14 cellular contexts compared by ENCODE assay signal in genomic region chr14:83828406-83828805, GRCh38.
DNase-seq lines count a peak whose midpoint lies in the region; ATAC-seq and TF ChIP-seq lines count a peak whose summit lies in the region.
"Had no signal": no experiment of that assay in that cellular context is flagged by ENCODE, and none has a peak within 500 bp of the region (broad histone marks: within the 10 kb centered on the region; RNA-seq: fewer than 3 reads in every experiment).

No MANE protein-coding gene starts in this region.

- BruUV-seq in A673 (replicated peaks; lab: Mats Ljungman, UMichigan) = no TSS peak

- 94% methylated on average over 2 of the region's 2 CpGs for WGBS in smooth muscle cell (ENCODE audit: low lambda C conversion rate)

- peak overlapping the region; percentile 44 for H2AFZ ChIP-seq in smooth muscle cell (ENCODE audit: low read depth)

- H3K4me1 ChIP-seq in A673 (ENCODE audit: insufficient read depth, low read length, poor library complexity, severe bottlenecking) (peaks cover 33% of the 10 kb centered on the region), smooth muscle cell (ENCODE audit: low read depth) (no peaks in the 10 kb centered on the region)
- H3K4me1 ChIP-seq: HAP-1 had no signal

- POLR2A ChIA-PET in A673 (lab: Charles Lee; ENCODE audit: low non-redundant PET) = no interaction called here

- DNase-seq in A673 (ENCODE audit: low spot score) (no peak), amniotic epithelial cell (ENCODE audit: low read depth) (peak; percentile 70), fibroblast of peridontal ligament (ENCODE audit: extremely low read depth) (peak; percentile 1), smooth muscle cell (lab: John Stamatoyannopoulos, UW; ENCODE audit: unreplicated experiment) (no peak), GM19240 (ENCODE audit: insufficient read length, low spot score) (no peak), GDM1 (lab: John Stamatoyannopoulos, UW) (no peak), Right ventricle myocardium inferior (ENCODE audit: missing footprints) (no peak)
- DNase-seq: CD8-positive, alpha-beta T cell; COR-L47; DND-41; GF-D8; GOT3; KG1 had no signal

- no peak overlapping the region for H3K9ac ChIP-seq in smooth muscle cell (ENCODE audit: low read depth)

- TF ChIP-seq CTCF in A673 (conservative IDR thresholded peaks at IDR 0.05; ENCODE audit: low read depth, low read length) = no peak
- TF ChIP-seq CTCF in smooth muscle cell (IDR thresholded peaks at IDR 0.05; ENCODE audit: borderline replicate concordance, insufficient read depth, poor library complexity, severe bottlenecking) = no peak

- no peaks in the 10 kb centered on the region for H3K79me2 ChIP-seq in smooth muscle cell (ENCODE audit: low read depth)

- H3K9me3 ChIP-seq in A673 (ENCODE audit: low read depth, low read length, poor library complexity, severe bottlenecking) (no peaks in the 10 kb centered on the region), smooth muscle cell (replicated peaks; ENCODE audit: low read depth) (no peaks in the 10 kb centered on the region)
- H3K9me3 ChIP-seq: HAP-1 had no signal

- no peak overlapping the region for H3K4me2 ChIP-seq in smooth muscle cell

- intact Hi-C loops in A673 (cut with micrococcal nuclease; ENCODE audit: unreplicated experiment) (no loop called here), Right ventricle myocardium inferior (cut with DNase I) (no loop called here)

- no peaks in the 10 kb centered on the region for H3K27me3 ChIP-seq in A673 (replicated peaks; ENCODE audit: insufficient read depth, low read depth, low read length, poor library complexity)
- H3K27me3 ChIP-seq in smooth muscle cell (ENCODE audit: low read depth) = no peaks in the 10 kb centered on the region

- H3K36me3 ChIP-seq in A673 (ENCODE audit: insufficient read depth, low read length, poor library complexity, severe bottlenecking) (no peaks in the 10 kb centered on the region), smooth muscle cell (ENCODE audit: low read depth) (no peaks in the 10 kb centered on the region)
- H3K36me3 ChIP-seq: HAP-1 had no signal

- H4K20me1 ChIP-seq in smooth muscle cell (ENCODE audit: low read depth) = no peaks in the 10 kb centered on the region

- CTCF ChIA-PET in A673 (lab: Charles Lee) = no interaction called here

- no peak for ATAC-seq in Right ventricle myocardium inferior
- ATAC-seq: CD8-positive, alpha-beta T cell had no signal

- H3K27ac ChIP-seq in A673 (ENCODE audit: low read depth, low read length, poor library complexity, severe bottlenecking) (peak overlapping the region; percentile 32), smooth muscle cell (ENCODE audit: low read depth) (no peak overlapping the region)

- H3K4me3 ChIP-seq in A673 (ENCODE audit: low read depth, low read length, poor library complexity, severe bottlenecking) = no peak overlapping the region
- no peak overlapping the region for H3K4me3 ChIP-seq in smooth muscle cell
- H3K4me3 ChIP-seq: HAP-1 had no signal

- H3F3A ChIP-seq in smooth muscle cell (ENCODE audit: low read depth) = no peaks in the 10 kb centered on the region

Comparison
In these comparisons a context has a peak if more than half of its experiments do, and no peak if none do; other contexts are left out.
1. DNase-seq: peak in amniotic epithelial cell (single experiment) and fibroblast of peridontal ligament (single experiment); none in A673 (single experiment), smooth muscle cell (single experiment), GM19240 (single experiment), GDM1 (single experiment) and Right ventricle myocardium inferior (single experiment).